Comparison of ENCODE assay signal across 15 cellular contexts in genomic region chr21:41601573-41602371, GRCh38.
DNase-seq lines count a peak whose midpoint lies in the region; ATAC-seq, FAIRE-seq and TF ChIP-seq lines count a peak whose summit lies in the region.
"Had no signal": no experiment of that assay in that cellular context is flagged by ENCODE, and none has a peak within 500 bp of the region (broad histone marks: within the 10 kb centered on the region; RNA-seq: fewer than 3 reads in every experiment).

No MANE protein-coding gene starts in this region.

- H3K27me3 ChIP-seq in keratinocyte (ENCODE audit: control insufficient read depth, extremely low read depth, insufficient read depth, low read length) (no peaks in the 10 kb centered on the region), upper lobe of left lung (no peaks in the 10 kb centered on the region), esophagus muscularis mucosa (peaks cover 0 to 6% (median 0%) of the 10 kb centered on the region in 4 donors)

- TF ChIP-seq POLR2A in upper lobe of left lung (IDR thresholded peaks at IDR 0.05) = no peak
- no peak for TF ChIP-seq POLR2A in esophagus muscularis mucosa (IDR thresholded peaks at IDR 0.05; ENCODE audit: low read depth)

- no peak overlapping the region for H3K9ac ChIP-seq in keratinocyte (ENCODE audit: control insufficient read depth, extremely low read depth, insufficient read depth, low read length)

- H3K4me3 Mint-ChIP-seq in activated CD4-positive, alpha-beta T cell treated with anti-CD3 and anti-CD28 coated beads, Interleukin-2, amount 10 ng/mL, durations not matched to agents 24 days and 14 days = no peak overlapping the region
- no peak overlapping the region for H3K4me3 Mint-ChIP-seq in activated CD4-positive, alpha-beta T cell treated with anti-CD3 and anti-CD28 coated beads, Interleukin-2, amount 10 ng/mL, durations not matched to agents 7 days and 5 days
- no peak overlapping the region for H3K4me3 Mint-ChIP-seq in activated T-helper 17 cell treated with anti-CD3 and anti-CD28 coated beads, Interleukin-2, amount 50 U/mL, for 72 hours

- H3K27ac ChIP-seq in keratinocyte (ENCODE audit: control insufficient read depth, insufficient read depth, low read length) (no peak overlapping the region), upper lobe of left lung (peak overlapping the region in 2 of 4 donors; percentile 25 to 35), esophagus muscularis mucosa (replicated peaks in 1 of 4) (no peak overlapping the region)
- H3K27ac ChIP-seq: neutrophil had no signal

- no peaks in the 10 kb centered on the region for H4K20me1 ChIP-seq in keratinocyte (ENCODE audit: control insufficient read depth, extremely low read depth, insufficient read depth, low read length)

- peak; percentile 18 for ATAC-seq in activated T-helper 17 cell treated with anti-CD3 and anti-CD28 coated beads, Interleukin-2, amount 50 U/mL, for 72 hours (replicated peaks)
- no peak for ATAC-seq in upper lobe of left lung (ENCODE audit: low FRiP score in 2 of 2)

- DNase-seq in activated CD4-positive, alpha-beta T cell treated with anti-CD3 and anti-CD28 coated beads, Interleukin-2, amount 10 ng/mL, durations not matched to agents 24 days and 14 days = no peak
- no peak for DNase-seq in activated CD4-positive, alpha-beta T cell treated with anti-CD3 and anti-CD28 coated beads, Interleukin-2, amount 10 ng/mL, durations not matched to agents 7 days and 5 days
- DNase-seq in keratinocyte (ENCODE audit: low read depth, low spot score) = no peak
- DNase-seq in upper lobe of left lung = peak; percentile 57 to 68
- no peak for DNase-seq in esophagus muscularis mucosa (ENCODE audit: extremely low spot score)
- no peak for DNase-seq in GM13977 (ENCODE audit: low spot score)
- DNase-seq in GOT3 (lab: John Stamatoyannopoulos, UW) = no peak
- DNase-seq: GDM1; KG1; NCI-H446; RPMI8226; stimulated activated naive CD4-positive, alpha-beta T cell had no signal

- intact Hi-C loops in activated CD4-positive, alpha-beta T cell treated with anti-CD3 and anti-CD28 coated beads, Interleukin-2, amount 10 ng/mL, durations not matched to agents 24 days and 14 days (cut with micrococcal nuclease) = no loop called here
- intact Hi-C loops in esophagus muscularis mucosa (cut with DNase I) = no loop called here

- TF ChIP-seq CTCF in keratinocyte (optimal IDR thresholded peaks at IDR 0.05 in 1 of 3, IDR thresholded peaks at IDR 0.05 in 1 of 3, conservative IDR thresholded peaks at IDR 0.05 in 1 of 3; ENCODE audit: extremely low read depth in 1 of 3, insufficient read depth in 2 of 3, low read length in 3 of 3) (no peak), upper lobe of left lung (IDR thresholded peaks at IDR 0.05) (no peak), esophagus muscularis mucosa (IDR thresholded peaks at IDR 0.05) (no peak), GM13977 (IDR thresholded peaks at IDR 0.05; ENCODE audit: extremely low read depth, insufficient read depth, missing control alignments) (no peak)

- H3K9me1 ChIP-seq in keratinocyte (ENCODE audit: control insufficient read depth, extremely low read depth, insufficient read depth, low read length) = no peaks in the 10 kb centered on the region

- H3K27me3 Mint-ChIP-seq in activated CD4-positive, alpha-beta T cell treated with anti-CD3 and anti-CD28 coated beads, Interleukin-2, amount 10 ng/mL, durations not matched to agents 24 days and 14 days = peaks cover 1% of the 10 kb centered on the region
- H3K27me3 Mint-ChIP-seq in activated CD4-positive, alpha-beta T cell treated with anti-CD3 and anti-CD28 coated beads, Interleukin-2, amount 10 ng/mL, durations not matched to agents 7 days and 5 days = peaks cover 2% of the 10 kb centered on the region
- H3K27me3 Mint-ChIP-seq in activated T-helper 17 cell treated with anti-CD3 and anti-CD28 coated beads, Interleukin-2, amount 50 U/mL, for 72 hours = peaks cover 10% of the 10 kb centered on the region

- peak; percentile 49 for FAIRE-seq in keratinocyte (lab: Jason Lieb, UNC)

- CTCF ChIA-PET in activated CD4-positive, alpha-beta T cell treated with anti-CD3 and anti-CD28 coated beads, Interleukin-2, amount 10 ng/mL, durations not matched to agents 7 days and 5 days (lab: Charles Lee) = interaction anchor here (0.6 kb wide), 1 partner anchor 84 kb away, joined by 3 read pairs; no protein-coding TSS in a partner anchor

- in situ Hi-C loops in GM13977 (cut with MboI; ENCODE audit: low pct_unique_long_range_greater_than_20kb, low sequenced_read_pairs, unreplicated experiment) = no loop called here

- dilution Hi-C loops in keratinocyte (cut with MboI; ENCODE audit: extremely low pct_ligation_motif_present, low sequenced_read_pairs) = no loop called here

- H3K9me3 ChIP-seq in keratinocyte (ENCODE audit: control insufficient read depth, low read depth, low read length) = no peaks in the 10 kb centered on the region
- H3K9me3 ChIP-seq in upper lobe of left lung = no peaks in the 10 kb centered on the region
- no peaks in the 10 kb centered on the region for H3K9me3 ChIP-seq in esophagus muscularis mucosa
- H3K9me3 ChIP-seq: neutrophil had no signal

- H3K9me3 Mint-ChIP-seq in activated CD4-positive, alpha-beta T cell treated with anti-CD3 and anti-CD28 coated beads, Interleukin-2, amount 10 ng/mL, durations not matched to agents 24 days and 14 days = no peaks in the 10 kb centered on the region
- no peaks in the 10 kb centered on the region for H3K9me3 Mint-ChIP-seq in activated CD4-positive, alpha-beta T cell treated with anti-CD3 and anti-CD28 coated beads, Interleukin-2, amount 10 ng/mL, durations not matched to agents 7 days and 5 days
- H3K9me3 Mint-ChIP-seq in activated T-helper 17 cell treated with anti-CD3 and anti-CD28 coated beads, Interleukin-2, amount 50 U/mL, for 72 hours = no peaks in the 10 kb centered on the region

- peak overlapping the region; percentile 34 for H3K27ac Mint-ChIP-seq in activated CD4-positive, alpha-beta T cell treated with anti-CD3 and anti-CD28 coated beads, Interleukin-2, amount 10 ng/mL, durations not matched to agents 24 days and 14 days
- H3K27ac Mint-ChIP-seq in activated CD4-positive, alpha-beta T cell treated with anti-CD3 and anti-CD28 coated beads, Interleukin-2, amount 10 ng/mL, durations not matched to agents 7 days and 5 days = no peak overlapping the region
- no peak overlapping the region for H3K27ac Mint-ChIP-seq in activated T-helper 17 cell treated with anti-CD3 and anti-CD28 coated beads, Interleukin-2, amount 50 U/mL, for 72 hours

- POLR2A ChIA-PET in activated CD4-positive, alpha-beta T cell treated with anti-CD3 and anti-CD28 coated beads, Interleukin-2, amount 10 ng/mL, durations not matched to agents 7 days and 5 days (lab: Charles Lee) = no interaction called here

- no peak overlapping the region for H2AFZ ChIP-seq in keratinocyte (ENCODE audit: control insufficient read depth, low read length)

- TF ChIP-seq EP300 in upper lobe of left lung (IDR thresholded peaks at IDR 0.05) (peak in 1 of 4 donors; percentile 50), esophagus muscularis mucosa (IDR thresholded peaks at IDR 0.05) (no peak)

- H3K79me2 ChIP-seq in keratinocyte (ENCODE audit: control insufficient read depth, insufficient read depth, low read length) = no peaks in the 10 kb centered on the region

- no peaks in the 10 kb centered on the region for H3K4me1 Mint-ChIP-seq in activated CD4-positive, alpha-beta T cell treated with anti-CD3 and anti-CD28 coated beads, Interleukin-2, amount 10 ng/mL, durations not matched to agents 24 days and 14 days
- no peaks in the 10 kb centered on the region for H3K4me1 Mint-ChIP-seq in activated CD4-positive, alpha-beta T cell treated with anti-CD3 and anti-CD28 coated beads, Interleukin-2, amount 10 ng/mL, durations not matched to agents 7 days and 5 days
- peaks cover 5% of the 10 kb centered on the region for H3K4me1 Mint-ChIP-seq in activated T-helper 17 cell treated with anti-CD3 and anti-CD28 coated beads, Interleukin-2, amount 50 U/mL, for 72 hours

- 38 to 55% methylated on average over 11 of the region's 11 CpGs for WGBS in upper lobe of left lung, 2 donors
- WGBS in esophagus muscularis mucosa = 40% methylated on average over 11 of the region's 11 CpGs

- no peak overlapping the region for H3K4me3 ChIP-seq in keratinocyte (ENCODE audit: control insufficient read depth in 2 of 3, extremely low read depth in 1 of 3, insufficient read depth in 2 of 3, low read depth in 1 of 3, low read length in 3 of 3)
- no peak overlapping the region for H3K4me3 ChIP-seq in upper lobe of left lung
- no peak overlapping the region for H3K4me3 ChIP-seq in esophagus muscularis mucosa

- H3K4me2 ChIP-seq in keratinocyte (ENCODE audit: control insufficient read depth, extremely low read depth, insufficient read depth, low read depth, low read length) = no peak overlapping the region

- H3K36me3 ChIP-seq in keratinocyte (ENCODE audit: control insufficient read depth in 2 of 2, extremely low read depth in 1 of 2, insufficient read depth in 2 of 2, low read length in 2 of 2) (no peaks in the 10 kb centered on the region), upper lobe of left lung (no peaks in the 10 kb centered on the region), esophagus muscularis mucosa (no peaks in the 10 kb centered on the region)
- H3K36me3 ChIP-seq: neutrophil had no signal

- H3K4me1 ChIP-seq in keratinocyte (ENCODE audit: control insufficient read depth, extremely low read depth, insufficient read depth, low read length) = peaks cover 15% of the 10 kb centered on the region
- H3K4me1 ChIP-seq in upper lobe of left lung = peaks cover 5 to 35% (median 16%) of the 10 kb centered on the region in 4 donors
- peaks cover 0 to 13% (median 9%) of the 10 kb centered on the region in 4 donors for H3K4me1 ChIP-seq in esophagus muscularis mucosa

- no peaks in the 10 kb centered on the region for H3K36me3 Mint-ChIP-seq in activated CD4-positive, alpha-beta T cell treated with anti-CD3 and anti-CD28 coated beads, Interleukin-2, amount 10 ng/mL, durations not matched to agents 24 days and 14 days (ENCODE audit: low read depth)
- no peaks in the 10 kb centered on the region for H3K36me3 Mint-ChIP-seq in activated CD4-positive, alpha-beta T cell treated with anti-CD3 and anti-CD28 coated beads, Interleukin-2, amount 10 ng/mL, durations not matched to agents 7 days and 5 days (ENCODE audit: low read depth)
- H3K36me3 Mint-ChIP-seq in activated T-helper 17 cell treated with anti-CD3 and anti-CD28 coated beads, Interleukin-2, amount 50 U/mL, for 72 hours (ENCODE audit: low read depth) = no peaks in the 10 kb centered on the region
- H3K36me3 Mint-ChIP-seq: brain had no signal

Comparison
In these comparisons a context has a peak if more than half of its experiments do, and no peak if none do; other contexts are left out.
1. DNase-seq: peak in upper lobe of left lung (2 of 2); none in activated CD4-positive, alpha-beta T cell treated with anti-CD3 and anti-CD28 coated beads, Interleukin-2, amount 10 ng/mL, durations not matched to agents 24 days and 14 days (single experiment), activated CD4-positive, alpha-beta T cell treated with anti-CD3 and anti-CD28 coated beads, Interleukin-2, amount 10 ng/mL, durations not matched to agents 7 days and 5 days (single experiment), keratinocyte (single experiment), esophagus muscularis mucosa (single experiment), GM13977 (single experiment) and GOT3 (single experiment).